9 cellular contexts compared by ENCODE assay signal in genomic region chr7:81457858-81458522, GRCh38.
A peak's percentile ranks its signal among the peaks of the same experiment; 100 is the strongest.
DNase-seq lines count a peak whose midpoint lies in the region; ATAC-seq and TF ChIP-seq lines count a peak whose summit lies in the region.
"Had no signal": no experiment of that assay in that cellular context is flagged by ENCODE, and none has a peak within 500 bp of the region (broad histone marks: within the 10 kb centered on the region; RNA-seq: fewer than 3 reads in every experiment).

No MANE protein-coding gene starts in this region.

- H3K9me3 ChIP-seq in OCI-LY1 (ENCODE audit: low read length) (no peaks in the 10 kb centered on the region), smooth muscle cell (replicated peaks; ENCODE audit: low read depth) (no peaks in the 10 kb centered on the region)

- no peaks in the 10 kb centered on the region for H3K36me3 Mint-ChIP-seq in endothelial cell (ENCODE audit: low read depth, unreplicated experiment)

- H3K4me1 Mint-ChIP-seq in endothelial cell (ENCODE audit: unreplicated experiment), result no peaks in the 10 kb centered on the region

- no peaks in the 10 kb centered on the region for H3K9me3 Mint-ChIP-seq in endothelial cell (ENCODE audit: unreplicated experiment)

- H3K9ac ChIP-seq in OCI-LY1 (ENCODE audit: low read length) (no peak overlapping the region), smooth muscle cell (ENCODE audit: low read depth) (no peak overlapping the region)

- no peaks in the 10 kb centered on the region for H3K27me3 Mint-ChIP-seq in endothelial cell (ENCODE audit: unreplicated experiment)

- H3K27me3 ChIP-seq in OCI-LY1 (ENCODE audit: insufficient read depth, low read length) (no peaks in the 10 kb centered on the region), smooth muscle cell (ENCODE audit: low read depth) (peaks cover 5% of the 10 kb centered on the region)

- H3K27ac ChIP-seq in OCI-LY1 (ENCODE audit: low read depth, low read length, poor library complexity, severe bottlenecking) (no peak overlapping the region), smooth muscle cell (ENCODE audit: low read depth) (no peak overlapping the region)

- H3K79me2 ChIP-seq in OCI-LY1 (ENCODE audit: insufficient read depth, low read length), result no peaks in the 10 kb centered on the region
- no peaks in the 10 kb centered on the region for H3K79me2 ChIP-seq in smooth muscle cell (ENCODE audit: low read depth)

- ATAC-seq in GM18870 (IDR thresholded peaks at IDR 0.05; ENCODE audit: unreplicated experiment), result no peak
- no peak for ATAC-seq in HG03196 (IDR thresholded peaks at IDR 0.05; ENCODE audit: unreplicated experiment)

- DNase-seq in SIG-M5 treated with dmso at 0.1 percent for 504 hours (lab: John Stamatoyannopoulos, UW; ENCODE audit: unreplicated experiment) (peak; percentile 56), SIG-M5 (lab: John Stamatoyannopoulos, UW) (no peak), endothelial cell (ENCODE audit: low spot score) (no peak), smooth muscle cell (lab: John Stamatoyannopoulos, UW; ENCODE audit: unreplicated experiment) (no peak), T-helper 9 cell (no peak)
- DNase-seq: activated CD8-positive, alpha-beta memory T cell treated with anti-CD3 and anti-CD28 coated beads, Interleukin-2, amount 50 U/mL, for 48 hours had no signal

- H3K9me2 ChIP-seq in OCI-LY1 (ENCODE audit: low read depth, low read length), result no peaks in the 10 kb centered on the region

- H4K20me1 ChIP-seq in OCI-LY1 (ENCODE audit: insufficient read depth, low read length) (no peaks in the 10 kb centered on the region), smooth muscle cell (ENCODE audit: low read depth) (no peaks in the 10 kb centered on the region)

- TF ChIP-seq CTCF in OCI-LY1 (IDR thresholded peaks at IDR 0.05; ENCODE audit: low read length), result peak; percentile 28
- TF ChIP-seq CTCF in endothelial cell (IDR thresholded peaks at IDR 0.05; ENCODE audit: unreplicated experiment), result peak; percentile 35
- TF ChIP-seq CTCF in smooth muscle cell (IDR thresholded peaks at IDR 0.05; ENCODE audit: borderline replicate concordance, insufficient read depth, poor library complexity, severe bottlenecking), result peak; percentile 54

- no peak overlapping the region for H2AFZ ChIP-seq in OCI-LY1 (ENCODE audit: low read length)
- no peak overlapping the region for H2AFZ ChIP-seq in smooth muscle cell (ENCODE audit: low read depth)

- H3K27ac Mint-ChIP-seq in endothelial cell (ENCODE audit: unreplicated experiment), result no peak overlapping the region

- 60% methylated on average over 1 of the region's 1 CpG for WGBS in smooth muscle cell (ENCODE audit: low lambda C conversion rate)

- H3K4me1 ChIP-seq in OCI-LY1 (ENCODE audit: insufficient read depth, low read length, severe bottlenecking), result no peaks in the 10 kb centered on the region
- H3K4me1 ChIP-seq in smooth muscle cell (ENCODE audit: low read depth), result no peaks in the 10 kb centered on the region

- H3F3A ChIP-seq in OCI-LY1 (ENCODE audit: insufficient read depth, low read length), result no peaks in the 10 kb centered on the region
- H3F3A ChIP-seq in smooth muscle cell (ENCODE audit: low read depth), result no peaks in the 10 kb centered on the region

- no peak overlapping the region for H3K4me3 ChIP-seq in OCI-LY1 (ENCODE audit: low read depth, low read length, poor library complexity, severe bottlenecking)
- no peak overlapping the region for H3K4me3 ChIP-seq in smooth muscle cell

- no peak overlapping the region for H3K4me3 Mint-ChIP-seq in endothelial cell (ENCODE audit: unreplicated experiment)

- no peak overlapping the region for H3K4me2 ChIP-seq in OCI-LY1 (ENCODE audit: low read length)
- no peak overlapping the region for H3K4me2 ChIP-seq in smooth muscle cell

- H3K36me3 ChIP-seq in OCI-LY1 (ENCODE audit: insufficient read depth, low read length) (no peaks in the 10 kb centered on the region), smooth muscle cell (ENCODE audit: low read depth) (no peaks in the 10 kb centered on the region)
